Comparison of ENCODE assay signal across 8 cellular contexts in the genomic region with DNA sequence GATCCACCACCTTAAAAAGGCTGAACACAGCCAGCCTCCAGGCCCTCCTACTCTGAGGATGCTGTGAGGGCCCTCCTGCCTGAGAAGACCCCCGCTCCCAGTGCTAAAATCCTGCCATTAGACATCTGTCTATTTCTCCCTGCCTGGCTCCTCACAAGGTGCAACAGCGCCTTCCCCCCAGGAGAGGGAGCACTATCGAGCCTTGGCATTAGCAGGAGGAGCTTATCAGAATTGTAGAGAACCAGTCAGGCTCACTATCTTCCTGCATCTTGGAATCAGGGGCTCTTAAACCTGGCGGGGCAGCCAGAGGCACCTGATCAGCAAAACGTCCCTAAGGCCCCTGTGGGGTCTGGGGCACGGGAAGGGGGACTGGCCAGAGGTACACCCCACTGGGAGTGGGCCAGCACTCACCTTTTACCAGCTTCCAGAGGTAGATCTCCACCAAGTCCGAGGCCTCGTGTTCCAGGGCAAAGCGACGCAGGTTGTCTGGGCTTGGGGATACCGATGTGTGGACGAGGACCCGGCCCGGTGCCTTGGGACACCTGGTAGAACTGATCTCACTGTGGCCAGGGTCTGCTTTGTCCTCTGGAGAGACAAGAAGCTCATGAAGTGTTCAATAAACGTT. TPM values are rescaled to one million over a fixed set of nuclear protein-coding genes. Genes with fewer than 3 reads are reported as not detected.
DNase-seq lines count a peak whose midpoint lies in the region; ATAC-seq lines count a peak whose summit lies in the region.

No MANE protein-coding gene starts in this region.

- no peak overlapping the region for H3K4me3 Mint-ChIP-seq in natural killer cell treated with Interleukin-12 subunit alpha and Interleukin-12 subunit beta and Interleukin-15 and Interleukin-18, amount 100 ng/mL, for 72 hours

- no peaks in the 10 kb centered on the region for H3K36me3 Mint-ChIP-seq in natural killer cell treated with Interleukin-12 subunit alpha and Interleukin-12 subunit beta and Interleukin-15 and Interleukin-18, amount 100 ng/mL, for 72 hours

- peaks cover 0 to 2% of the 10 kb centered on the region in 2 donors for H3K4me1 Mint-ChIP-seq in natural killer cell treated with Interleukin-12 subunit alpha and Interleukin-12 subunit beta and Interleukin-15 and Interleukin-18, amount 100 ng/mL, for 72 hours (ENCODE audit: low read depth in 2 of 2)

- peaks cover 2 to 3% of the 10 kb centered on the region in 2 donors for H3K27me3 Mint-ChIP-seq in natural killer cell treated with Interleukin-12 subunit alpha and Interleukin-12 subunit beta and Interleukin-15 and Interleukin-18, amount 100 ng/mL, for 72 hours

- H3K9me3 Mint-ChIP-seq in natural killer cell treated with Interleukin-12 subunit alpha and Interleukin-12 subunit beta and Interleukin-15 and Interleukin-18, amount 100 ng/mL, for 72 hours = no peaks in the 10 kb centered on the region

- peak; percentile 70 for ATAC-seq in esophagus mucosa
- peak; percentile 63 to 64 for ATAC-seq in natural killer cell treated with Interleukin-12 subunit alpha and Interleukin-12 subunit beta and Interleukin-15 and Interleukin-18, amount 100 ng/mL, for 72 hours
- ATAC-seq in GM19328 (IDR thresholded peaks at IDR 0.05; ENCODE audit: unreplicated experiment) = no peak

- DNase-seq in ELR (ENCODE audit: low read depth) = peak; percentile 77
- peak; percentile 61 for DNase-seq in HT1080 (ENCODE audit: low read depth)
- peak; percentile 95 for DNase-seq in OCI-M1 (lab: John Stamatoyannopoulos, UW)
- DNase-seq in activated T-cell treated with anti-CD3 and anti-CD28 coated beads for 24 hours (ENCODE audit: low read depth) = peak; percentile 34
- DNase-seq in natural killer cell treated with Interleukin-12 subunit alpha and Interleukin-12 subunit beta and Interleukin-15 and Interleukin-18, amount 100 ng/mL, for 72 hours (ENCODE audit: low spot score) = no peak
- peak; percentile 82 for DNase-seq in superior temporal gyrus (ENCODE audit: extremely low spot score)

- no peak overlapping the region for H3K27ac Mint-ChIP-seq in natural killer cell treated with Interleukin-12 subunit alpha and Interleukin-12 subunit beta and Interleukin-15 and Interleukin-18, amount 100 ng/mL, for 72 hours

RNA-seq across cellular contexts. Expression of a gene that starts 28.7 kb away (rescaled TPM):
- not detected in 2 replicates for total RNA-seq in HT1080 (2014; rRNA removed; shearing (Covaris generic))
- polyA plus RNA-seq in HT1080 (2015; cell fraction: cytosol; rRNA removed) = not detected in 2 replicates
- polyA plus RNA-seq in HT1080 (2015; cell fraction: nucleus; rRNA removed) = not detected in 2 replicates
- 2.0 TPM for total RNA-seq in esophagus mucosa
- not detected for total RNA-seq in natural killer cell treated with Interleukin-12 subunit alpha and Interleukin-12 subunit beta and Interleukin-15 and Interleukin-18, amount 100 ng/mL, for 72 hours

RNA-seq across cellular contexts. Expression of a gene that starts 46.2 kb away (rescaled TPM):
- total RNA-seq in HT1080 (2014; rRNA removed; shearing (Covaris generic)) = 13.0 TPM in 2 replicates
- polyA plus RNA-seq in HT1080 (2015; cell fraction: cytosol; rRNA removed) = 7.6 and 9.6 TPM in 2 replicates
- 24.3 and 25.3 TPM in 2 replicates for polyA plus RNA-seq in HT1080 (2015; cell fraction: nucleus; rRNA removed)
- 12.4 TPM for total RNA-seq in esophagus mucosa
- total RNA-seq in natural killer cell treated with Interleukin-12 subunit alpha and Interleukin-12 subunit beta and Interleukin-15 and Interleukin-18, amount 100 ng/mL, for 72 hours = 10 to 100 TPM; 20.9 to 21.2 TPM
